Comparison of ENCODE assay signal across 15 cellular contexts in genomic region chr18:49846263-49846662, GRCh38. TPM values are rescaled to one million over a fixed set of nuclear protein-coding genes. Genes with fewer than 3 reads are reported as not detected.
DNase-seq lines count a peak whose midpoint lies in the region; ATAC-seq and TF ChIP-seq lines count a peak whose summit lies in the region.
"Had no signal": no experiment of that assay in that cellular context is flagged by ENCODE, and none has a peak within 500 bp of the region (broad histone marks: within the 10 kb centered on the region; RNA-seq: fewer than 3 reads in every experiment).

No MANE protein-coding gene starts in this region.

- H3K27me3 Mint-ChIP-seq in activated T-helper 17 cell treated with anti-CD3 and anti-CD28 coated beads, Interleukin-2, amount 50 U/mL, for 72 hours, result peaks cover 18% of the 10 kb centered on the region

- no peak overlapping the region for H4K12ac ChIP-seq in trophoblast cell (ENCODE audit: low read depth, low read length)

- H2BK120ac ChIP-seq in trophoblast cell (ENCODE audit: insufficient read depth, low read length, poor library complexity), result no peak overlapping the region

- H3K9me3 ChIP-seq in right atrium auricular region, result no peaks in the 10 kb centered on the region
- peaks cover 4% of the 10 kb centered on the region for H3K9me3 ChIP-seq in trophoblast cell (ENCODE audit: insufficient read depth, low read depth, low read length)
- H3K9me3 ChIP-seq in effector memory CD4-positive, alpha-beta T cell (ENCODE audit: control insufficient read depth, low read length), result no peaks in the 10 kb centered on the region

- DNase-seq in AG08395 (ENCODE audit: low spot score) (peak; percentile 75), GM04504 (ENCODE audit: low read depth) (peak; percentile 29), right atrium auricular region (ENCODE audit: low spot score) (peak; percentile 58), trophoblast cell (no peak)
- DNase-seq in effector memory CD4-positive, alpha-beta T cell, result no peak
- DNase-seq: midbrain, RPMI8226 had no signal

- no peak overlapping the region for H3K14ac ChIP-seq in trophoblast cell (ENCODE audit: low read length)

- H2BK5ac ChIP-seq in trophoblast cell (ENCODE audit: low read depth, low read length, poor library complexity), result no peak overlapping the region

- no peaks in the 10 kb centered on the region for H3K4me1 Mint-ChIP-seq in activated T-helper 17 cell treated with anti-CD3 and anti-CD28 coated beads, Interleukin-2, amount 50 U/mL, for 72 hours
- H3K4me1 Mint-ChIP-seq: B cell had no signal

- H3K4me1 ChIP-seq in right atrium auricular region (peaks cover 0 to 16% of the 10 kb centered on the region in 2 donors), trophoblast cell (ENCODE audit: control insufficient read depth in 1 of 2, insufficient read depth in 2 of 2, low read length in 2 of 2) (peaks cover 9 to 10% of the 10 kb centered on the region in 2 experiments)
- H3K4me1 ChIP-seq in effector memory CD4-positive, alpha-beta T cell (ENCODE audit: control insufficient read depth, insufficient read depth, low read length, poor library complexity, severe bottlenecking), result no peaks in the 10 kb centered on the region

- no peak overlapping the region for H3K18ac ChIP-seq in trophoblast cell (ENCODE audit: low read length)

- H3K4ac ChIP-seq in trophoblast cell (ENCODE audit: low read depth, low read length), result no peak overlapping the region

- no peak overlapping the region for H3K23ac ChIP-seq in trophoblast cell (ENCODE audit: low read length)

- H3K27ac Mint-ChIP-seq in activated T-helper 17 cell treated with anti-CD3 and anti-CD28 coated beads, Interleukin-2, amount 50 U/mL, for 72 hours, result peak overlapping the region; percentile 20
- H3K27ac Mint-ChIP-seq: activated T-helper 1 cell treated with anti-CD3 and anti-CD28 coated beads, Interleukin-12 subunit alpha, Interleukin-12 subunit beta, Interleukin-2, Interleukin-4 antibody, amounts not matched to agents 30 ng/mL and 10 ng/mL and 1 ng/mL, durations not matched to agents 14 hours and 24 hours and 36 hours; GM23338; T-helper 2 cell treated with Interferon-gamma antibody and Interleukin-4, amounts not matched to agents 5 μg/mL and 100 μg/mL, for 36 hours had no signal

- H3K4me2 ChIP-seq in trophoblast cell (ENCODE audit: low read length), result no peak overlapping the region
- H3K4me2 ChIP-seq: GM23338 had no signal

- no peaks in the 10 kb centered on the region for H3K79me1 ChIP-seq in trophoblast cell (ENCODE audit: low read length)

- H3K9ac ChIP-seq in trophoblast cell (ENCODE audit: low read length), result no peak overlapping the region

- no peak overlapping the region for H3K4me3 Mint-ChIP-seq in activated T-helper 17 cell treated with anti-CD3 and anti-CD28 coated beads, Interleukin-2, amount 50 U/mL, for 72 hours
- H3K4me3 Mint-ChIP-seq: activated T-helper 1 cell treated with anti-CD3 and anti-CD28 coated beads, Interleukin-12 subunit alpha, Interleukin-12 subunit beta, Interleukin-2, Interleukin-4 antibody, amounts not matched to agents 30 ng/mL and 10 ng/mL and 1 ng/mL, durations not matched to agents 14 hours and 24 hours and 36 hours; B cell; GM23338; T-helper 2 cell treated with Interferon-gamma antibody and Interleukin-4, amounts not matched to agents 5 μg/mL and 100 μg/mL, for 36 hours had no signal

- WGBS in trophoblast cell (ENCODE audit: extremely low coverage, insufficient coverage, insufficient read length), result no CpG with 5 or more reads among the region's 7 CpGs

- no peak overlapping the region for H3K4me3 ChIP-seq in right atrium auricular region
- H3K4me3 ChIP-seq in trophoblast cell (ENCODE audit: low read depth, low read length), result no peak overlapping the region
- H3K4me3 ChIP-seq in effector memory CD4-positive, alpha-beta T cell (ENCODE audit: insufficient read depth, low read depth, low read length, poor library complexity, severe bottlenecking), result no peak overlapping the region
- H3K4me3 ChIP-seq: cardiac muscle cell, GM23338 had no signal

- no peak overlapping the region for H2AK5ac ChIP-seq in trophoblast cell (ENCODE audit: low read length)

- no peaks in the 10 kb centered on the region for H3K36me3 Mint-ChIP-seq in activated T-helper 17 cell treated with anti-CD3 and anti-CD28 coated beads, Interleukin-2, amount 50 U/mL, for 72 hours (ENCODE audit: low read depth)

- TF ChIP-seq CTCF in right atrium auricular region (IDR thresholded peaks at IDR 0.05), result no peak

- H3K27me3 ChIP-seq in right atrium auricular region (no peaks in the 10 kb centered on the region), trophoblast cell (ENCODE audit: insufficient read depth, low read length) (no peaks in the 10 kb centered on the region)
- no peaks in the 10 kb centered on the region for H3K27me3 ChIP-seq in effector memory CD4-positive, alpha-beta T cell (replicated peaks; ENCODE audit: control insufficient read depth, insufficient read depth, low read length, poor library complexity, severe bottlenecking)
- H3K27me3 ChIP-seq: cardiac muscle cell had no signal

- no peaks in the 10 kb centered on the region for H3K9me3 Mint-ChIP-seq in activated T-helper 17 cell treated with anti-CD3 and anti-CD28 coated beads, Interleukin-2, amount 50 U/mL, for 72 hours
- H3K9me3 Mint-ChIP-seq: activated T-helper 1 cell treated with anti-CD3 and anti-CD28 coated beads, Interleukin-12 subunit alpha, Interleukin-12 subunit beta, Interleukin-2, Interleukin-4 antibody, amounts not matched to agents 30 ng/mL and 10 ng/mL and 1 ng/mL, durations not matched to agents 14 hours and 24 hours and 36 hours; GM23338; T-helper 2 cell treated with Interferon-gamma antibody and Interleukin-4, amounts not matched to agents 5 μg/mL and 100 μg/mL, for 36 hours had no signal

- no peak overlapping the region for H4K8ac ChIP-seq in trophoblast cell (ENCODE audit: low read depth, low read length)

- no peak overlapping the region for H4K91ac ChIP-seq in trophoblast cell (ENCODE audit: low read depth, low read length)

- no peaks in the 10 kb centered on the region for H3K79me2 ChIP-seq in trophoblast cell (ENCODE audit: control insufficient read depth, insufficient read depth, low read length, poor library complexity)

- H3K36me3 ChIP-seq in right atrium auricular region (no peaks in the 10 kb centered on the region), trophoblast cell (ENCODE audit: control insufficient read depth in 1 of 2, insufficient read depth in 2 of 2, low read length in 2 of 2) (peaks cover 17 to 22% of the 10 kb centered on the region in 2 experiments)
- H3K36me3 ChIP-seq in effector memory CD4-positive, alpha-beta T cell (ENCODE audit: control insufficient read depth, insufficient read depth, low read length), result no peaks in the 10 kb centered on the region
- H3K36me3 ChIP-seq: cardiac muscle cell had no signal

- no peak overlapping the region for H2BK12ac ChIP-seq in trophoblast cell (ENCODE audit: low read length)

- ATAC-seq in activated T-helper 17 cell treated with anti-CD3 and anti-CD28 coated beads, Interleukin-2, amount 50 U/mL, for 72 hours (replicated peaks), result no peak
- ATAC-seq in GM19324 (IDR thresholded peaks at IDR 0.05; ENCODE audit: low FRiP score, unreplicated experiment) (no peak), HG02884 (IDR thresholded peaks at IDR 0.05; ENCODE audit: unreplicated experiment) (no peak)

- no peak overlapping the region for H2AFZ ChIP-seq in trophoblast cell (ENCODE audit: insufficient read depth, low read length, poor library complexity)
- H2AFZ ChIP-seq: GM23338 had no signal

- no peak overlapping the region for H3K27ac ChIP-seq in right atrium auricular region
- H3K27ac ChIP-seq in trophoblast cell (ENCODE audit: low read depth, low read length), result no peak overlapping the region
- no peak overlapping the region for H3K27ac ChIP-seq in effector memory CD4-positive, alpha-beta T cell (ENCODE audit: insufficient read depth, low read length, poor library complexity, severe bottlenecking)
- H3K27ac ChIP-seq: cardiac muscle cell had no signal

RNA-seq across cellular contexts. Expression of gene ACAA2, which starts 32.9 kb away (rescaled TPM):
- 10 to 100 TPM; 73.7 to 94.7 TPM for total RNA-seq in activated T-helper 17 cell treated with anti-CD3 and anti-CD28 coated beads, Interleukin-2, amount 50 U/mL, for 72 hours
- 100 to 1,000 TPM; 115 to 149 TPM for total RNA-seq in right atrium auricular region
- polyA plus RNA-seq in trophoblast cell (2013), result 35.9 and 37.6 TPM in 2 replicates

Comparison
In these comparisons a context has a peak if more than half of its experiments do, and no peak if none do; other contexts are left out.
1. DNase-seq: peak in AG08395 (single experiment), GM04504 (single experiment) and right atrium auricular region (single experiment); none in trophoblast cell (0 of 2) and effector memory CD4-positive, alpha-beta T cell (0 of 3).